Comparison of ENCODE assay signal across 7 cellular contexts in the genomic region with DNA sequence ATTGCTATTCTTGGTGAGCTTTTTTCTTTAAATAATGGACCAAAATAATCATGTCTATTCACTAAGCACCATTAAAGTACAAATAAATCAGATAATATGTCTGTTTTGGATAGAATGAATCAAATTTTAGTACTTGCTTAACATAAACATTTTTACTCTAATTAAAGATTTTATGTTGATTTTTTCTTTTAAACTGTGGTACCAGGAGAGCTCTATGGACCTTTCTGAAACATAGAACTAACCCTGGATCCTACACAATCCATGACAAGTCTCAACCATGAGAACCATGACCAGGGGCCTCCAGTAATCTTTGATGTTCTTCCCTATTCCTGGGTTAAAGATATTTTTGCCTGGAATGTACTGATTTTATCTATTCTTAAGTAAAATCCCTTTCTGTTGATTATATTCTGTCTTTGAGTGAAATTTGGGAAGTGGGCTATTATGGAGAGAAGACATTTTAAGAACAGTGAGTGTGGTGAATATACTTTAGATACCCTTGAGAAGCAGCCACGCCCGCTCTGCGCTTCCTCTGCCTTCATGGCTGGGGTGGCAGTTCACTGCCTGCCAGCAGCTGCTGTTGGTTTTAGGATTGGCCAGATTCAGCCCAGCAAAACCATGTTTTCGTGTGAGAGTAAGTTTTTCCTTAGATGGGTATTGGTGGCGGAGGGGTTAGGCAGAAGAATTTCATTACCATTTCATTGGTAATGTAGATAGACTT. TPM values are rescaled to one million over a fixed set of nuclear protein-coding genes. Genes with fewer than 3 reads are reported as not detected.
"Had no signal": no experiment of that assay in that cellular context is flagged by ENCODE, and none has a peak within 500 bp of the region (broad histone marks: within the 10 kb centered on the region; RNA-seq: fewer than 3 reads in every experiment).

No MANE protein-coding gene starts in this region.

- H3K4me3 Mint-ChIP-seq: activated naive CD8-positive, alpha-beta T cell; immature natural killer cell; naive thymus-derived CD4-positive, alpha-beta T cell had no signal

- H3K27me3 ChIP-seq: esophagus muscularis mucosa, sigmoid colon had no signal

- H3K9me3 ChIP-seq: esophagus muscularis mucosa, sigmoid colon had no signal

- H3K9me3 Mint-ChIP-seq: immature natural killer cell; naive thymus-derived CD4-positive, alpha-beta T cell had no signal

- H3K27ac Mint-ChIP-seq: activated naive CD8-positive, alpha-beta T cell; immature natural killer cell had no signal

- H3K27ac ChIP-seq: esophagus muscularis mucosa, sigmoid colon had no signal

- H3K4me3 ChIP-seq: esophagus muscularis mucosa, sigmoid colon had no signal

- H3K27me3 Mint-ChIP-seq: activated naive CD8-positive, alpha-beta T cell; naive thymus-derived CD4-positive, alpha-beta T cell had no signal

- DNase-seq: glutamatergic neuron, sigmoid colon had no signal

RNA-seq across cellular contexts. Expression of a gene that starts 42.2 kb away (rescaled TPM):
- total RNA-seq: esophagus muscularis mucosa, sigmoid colon, urinary bladder had no signal
- polyA plus RNA-seq: immature natural killer cell; naive thymus-derived CD4-positive, alpha-beta T cell; urinary bladder had no signal
